Comparison of ENCODE assay signal across 2 cellular contexts in genomic region chr22:41226728-41227655, GRCh38.
TF ChIP-seq lines count a peak whose summit lies in the region.

No MANE protein-coding gene starts in this region.

TF ChIP-seq in WTC11, 78 proteins besides CTCF, POLR2A, EP300 and RAD21:
- no peak for TF ChIP-seq NR3C1 (CRISPR knock-in tag; conservative IDR thresholded peaks at IDR 0.05; ENCODE audit: low read depth)
- no peak for TF ChIP-seq SOX15 (CRISPR knock-in tag; IDR thresholded peaks at IDR 0.05)
- TF ChIP-seq, protein P1, sequence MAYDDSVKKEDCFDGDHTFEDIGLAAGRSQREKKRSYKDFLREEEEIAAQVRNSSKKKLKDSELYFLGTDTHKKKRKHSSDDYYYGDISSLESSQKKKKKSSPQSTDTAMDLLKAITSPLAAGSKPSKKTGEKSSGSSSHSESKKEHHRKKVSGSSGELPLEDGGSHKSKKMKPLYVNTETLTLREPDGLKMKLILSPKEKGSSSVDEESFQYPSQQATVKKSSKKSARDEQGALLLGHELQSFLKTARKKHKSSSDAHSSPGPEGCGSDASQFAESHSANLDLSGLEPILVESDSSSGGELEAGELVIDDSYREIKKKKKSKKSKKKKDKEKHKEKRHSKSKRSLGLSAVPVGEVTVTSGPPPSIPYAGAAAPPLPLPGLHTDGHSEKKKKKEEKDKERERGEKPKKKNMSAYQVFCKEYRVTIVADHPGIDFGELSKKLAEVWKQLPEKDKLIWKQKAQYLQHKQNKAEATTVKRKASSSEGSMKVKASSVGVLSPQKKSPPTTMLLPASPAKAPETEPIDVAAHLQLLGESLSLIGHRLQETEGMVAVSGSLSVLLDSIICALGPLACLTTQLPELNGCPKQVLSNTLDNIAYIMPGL (CRISPR knock-in tag; IDR thresholded peaks at IDR 0.05): no peak
- TF ChIP-seq ELF4 (CRISPR knock-in tag; IDR thresholded peaks at IDR 0.05; ENCODE audit: low read depth): no peak
- no peak for TF ChIP-seq PRRX2 (CRISPR knock-in tag; IDR thresholded peaks at IDR 0.05)
- TF ChIP-seq NFATC4 (CRISPR knock-in tag; IDR thresholded peaks at IDR 0.05): no peak
- TF ChIP-seq ZNF219 (CRISPR knock-in tag; IDR thresholded peaks at IDR 0.05; ENCODE audit: borderline replicate concordance): no peak
- no peak for TF ChIP-seq KAT7 (CRISPR knock-in tag; IDR thresholded peaks at IDR 0.05; ENCODE audit: borderline replicate concordance)
- no peak for TF ChIP-seq ETV6 (CRISPR knock-in tag; IDR thresholded peaks at IDR 0.05)
- TF ChIP-seq ZNF423 (CRISPR knock-in tag; IDR thresholded peaks at IDR 0.05): no peak
- TF ChIP-seq SMAD4 (CRISPR knock-in tag; IDR thresholded peaks at IDR 0.05): no peak
- no peak for TF ChIP-seq SP1 (CRISPR knock-in tag; conservative IDR thresholded peaks at IDR 0.05)
- TF ChIP-seq, protein P2, sequence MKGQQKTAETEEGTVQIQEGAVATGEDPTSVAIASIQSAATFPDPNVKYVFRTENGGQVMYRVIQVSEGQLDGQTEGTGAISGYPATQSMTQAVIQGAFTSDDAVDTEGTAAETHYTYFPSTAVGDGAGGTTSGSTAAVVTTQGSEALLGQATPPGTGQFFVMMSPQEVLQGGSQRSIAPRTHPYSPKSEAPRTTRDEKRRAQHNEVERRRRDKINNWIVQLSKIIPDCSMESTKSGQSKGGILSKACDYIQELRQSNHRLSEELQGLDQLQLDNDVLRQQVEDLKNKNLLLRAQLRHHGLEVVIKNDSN (CRISPR knock-in tag; IDR thresholded peaks at IDR 0.05): no peak
- no peak for TF ChIP-seq SMAD3 (CRISPR knock-in tag; IDR thresholded peaks at IDR 0.05; ENCODE audit: borderline replicate concordance)
- no peak for TF ChIP-seq NR1H2 (CRISPR knock-in tag; IDR thresholded peaks at IDR 0.05)

TF ChIP-seq in HepG2, 621 proteins besides CTCF, POLR2A, EP300 and RAD21:
- no peak for TF ChIP-seq ZC3H13 (CRISPR knock-in tag; IDR thresholded peaks at IDR 0.05)
- no peak for TF ChIP-seq SP5 (CRISPR knock-in tag; IDR thresholded peaks at IDR 0.05; ENCODE audit: borderline replicate concordance, low read depth)
- no peak for TF ChIP-seq MEIS2 (CRISPR knock-in tag; IDR thresholded peaks at IDR 0.05)
- TF ChIP-seq ELF3 (CRISPR knock-in tag; IDR thresholded peaks at IDR 0.05): no peak
- peak; percentile 26 for TF ChIP-seq AGO2 (optimal IDR thresholded peaks at IDR 0.05; ENCODE audit: low read depth, low read length)
